ENCODE assay signal across 14 cellular contexts in the genomic region with DNA sequence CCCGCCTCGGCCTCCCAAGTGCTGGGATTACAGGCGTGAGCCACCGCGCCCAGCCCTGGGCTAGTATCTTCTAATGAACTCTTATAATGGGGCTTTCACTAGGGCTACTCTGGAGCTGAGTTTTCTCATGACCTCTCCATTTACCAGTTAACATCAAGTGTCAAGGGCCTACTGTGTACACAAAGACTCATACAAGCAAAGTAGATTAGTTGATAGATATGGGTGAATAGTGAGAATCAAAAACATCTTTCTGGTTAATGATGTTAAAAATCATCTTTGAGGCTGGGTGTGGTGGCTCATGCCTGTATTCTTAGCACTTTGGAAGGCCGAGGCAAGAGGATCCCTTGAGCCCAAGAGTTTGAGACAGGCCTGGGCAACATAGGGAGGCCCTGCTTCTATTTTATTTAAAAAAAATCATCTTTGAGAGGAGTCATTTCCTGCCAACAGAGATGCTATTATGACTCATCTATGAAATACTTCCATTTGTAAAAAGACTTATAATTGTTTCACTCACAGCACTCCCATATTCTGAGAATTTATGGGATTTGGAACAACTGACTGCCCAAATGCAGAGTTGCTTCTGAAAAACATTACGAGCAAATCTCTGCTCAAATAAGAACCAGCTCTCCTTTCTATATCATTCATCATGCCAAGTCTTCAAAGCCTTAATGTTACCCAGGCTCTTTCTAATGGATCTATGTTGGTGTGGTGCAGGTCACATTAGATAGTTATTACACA. TPM values are rescaled to one million over a fixed set of nuclear protein-coding genes. Genes with fewer than 3 reads are reported as not detected.
DNase-seq lines count a peak whose midpoint lies in the region; ATAC-seq, FAIRE-seq and TF ChIP-seq lines count a peak whose summit lies in the region.
"Had no signal": no experiment of that assay in that cellular context is flagged by ENCODE, and none has a peak within 500 bp of the region (broad histone marks: within the 10 kb centered on the region; RNA-seq: fewer than 3 reads in every experiment).

No MANE protein-coding gene starts in this region.

- H3K4me3 ChIP-seq in AG04449 (ENCODE audit: low read depth, low read length) = no peak overlapping the region
- no peak overlapping the region for H3K4me3 ChIP-seq in HFF-Myc (replicated peaks; ENCODE audit: low read depth, low read length)
- no peak overlapping the region for H3K4me3 ChIP-seq in astrocyte (ENCODE audit: insufficient read depth, low read depth, low read length)

- peak; percentile 85 for FAIRE-seq in astrocyte (lab: Jason Lieb, UNC)
- FAIRE-seq: small intestine had no signal

- H3K4me2 ChIP-seq in astrocyte (ENCODE audit: low read length) = peak overlapping the region; percentile 53

- peak overlapping the region; percentile 70 for H3K27ac ChIP-seq in astrocyte (ENCODE audit: low read depth, low read length)

- H3K36me3 Mint-ChIP-seq in astrocyte (ENCODE audit: low read depth, unreplicated experiment) = peaks cover 3% of the 10 kb centered on the region
- H3K36me3 Mint-ChIP-seq: activated CD8-positive, alpha-beta memory T cell treated with anti-CD3 and anti-CD28 coated beads, Interleukin-2, amount 10 ng/mL, durations not matched to agents 7 days and 5 days had no signal

- peaks cover 11% of the 10 kb centered on the region for H3K4me1 Mint-ChIP-seq in astrocyte (ENCODE audit: low read depth, unreplicated experiment)

- POLR2A ChIA-PET in AG04449 (lab: Yijun Ruan, JAX) = interaction anchor here (0.6 kb wide), 1 partner anchor 46 kb away, joined by 3 read pairs; no protein-coding TSS in a partner anchor

- TF ChIP-seq CTCF in AG04449 (IDR thresholded peaks at IDR 0.05; ENCODE audit: insufficient read depth, low read length, missing control alignments) (no peak), HFF-Myc (IDR thresholded peaks at IDR 0.05; ENCODE audit: low read depth, low read length, missing control alignments) (no peak), astrocyte (IDR thresholded peaks at IDR 0.05; ENCODE audit: insufficient read depth, low read depth, low read length) (no peak)

- DNase-seq in AG04449 (ENCODE audit: low read depth, low spot score) (peak; percentile 56), HFF-Myc (ENCODE audit: extremely low read depth, low read depth) (peak; percentile 77), astrocyte (ENCODE audit: low read depth) (peak; percentile 86), kidney tubule cell (ENCODE audit: low spot score) (peak; percentile 65), KBM-7 (no peak)
- DNase-seq: activated CD8-positive, alpha-beta memory T cell treated with anti-CD3 and anti-CD28 coated beads, Interleukin-2, amount 10 ng/mL, durations not matched to agents 7 days and 5 days; DMS153; NCI-H1417; SHP77 treated with DMSO at 0.1 percent for 48 hours; small intestine had no signal

- in situ Hi-C loops in KBM-7 (cut with MboI; ENCODE audit: low pct_unique_long_range_greater_than_20kb, low sequenced_read_pairs) = no loop called here

- no peaks in the 10 kb centered on the region for H3K9me3 ChIP-seq in astrocyte (ENCODE audit: insufficient read depth, low read depth, low read length)

- H3K27me3 ChIP-seq in astrocyte (ENCODE audit: insufficient read depth, low read length) = no peaks in the 10 kb centered on the region

- H3K27me3 Mint-ChIP-seq in astrocyte (ENCODE audit: low read depth, unreplicated experiment) = no peaks in the 10 kb centered on the region
- H3K27me3 Mint-ChIP-seq: dendritic cell treated with granulocyte-macrophage colony-stimulating factor and Interleukin-4, amounts not matched to agents 40 ng/mL and 50 ng/mL, for 4 days had no signal

- CTCF ChIA-PET in AG04449 (lab: Yijun Ruan, JAX) = interaction anchor here (1.0 to 1.9 kb wide), 2 partner anchors 9 to 11 kb away, joined by 3 to 4 read pairs; no protein-coding TSS in a partner anchor

- peak overlapping the region; percentile 68 for H2AFZ ChIP-seq in astrocyte (ENCODE audit: low read depth, low read length)

- H3K9ac ChIP-seq in astrocyte (ENCODE audit: low read length) = peak overlapping the region; percentile 32

- peaks cover 8% of the 10 kb centered on the region for H3K4me1 ChIP-seq in astrocyte (ENCODE audit: insufficient read depth, low read length)

- peak overlapping the region; percentile 98 for H3K27ac Mint-ChIP-seq in astrocyte (ENCODE audit: unreplicated experiment)
- H3K27ac Mint-ChIP-seq: activated CD8-positive, alpha-beta memory T cell treated with anti-CD3 and anti-CD28 coated beads, Interleukin-2, amount 10 ng/mL, durations not matched to agents 7 days and 5 days; dendritic cell treated with granulocyte-macrophage colony-stimulating factor and Interleukin-4, amounts not matched to agents 40 ng/mL and 50 ng/mL, for 4 days had no signal

- no peaks in the 10 kb centered on the region for H3K36me3 ChIP-seq in astrocyte (ENCODE audit: insufficient read depth, low read length)

- no peaks in the 10 kb centered on the region for H3K9me3 Mint-ChIP-seq in astrocyte (ENCODE audit: unreplicated experiment)
- H3K9me3 Mint-ChIP-seq: dendritic cell treated with granulocyte-macrophage colony-stimulating factor and Interleukin-4, amounts not matched to agents 40 ng/mL and 50 ng/mL, for 4 days had no signal

- ATAC-seq in esophagus mucosa (no peak), GM21737 (IDR thresholded peaks at IDR 0.05; ENCODE audit: unreplicated experiment) (no peak), HG03521 (IDR thresholded peaks at IDR 0.05; ENCODE audit: unreplicated experiment) (no peak)
- ATAC-seq: activated CD8-positive, alpha-beta memory T cell treated with anti-CD3 and anti-CD28 coated beads, Interleukin-2, amount 10 ng/mL, durations not matched to agents 7 days and 5 days had no signal

- no peak overlapping the region for H3K4me3 Mint-ChIP-seq in astrocyte (ENCODE audit: unreplicated experiment)
- H3K4me3 Mint-ChIP-seq: activated CD8-positive, alpha-beta memory T cell treated with anti-CD3 and anti-CD28 coated beads, Interleukin-2, amount 10 ng/mL, durations not matched to agents 7 days and 5 days; dendritic cell treated with granulocyte-macrophage colony-stimulating factor and Interleukin-4, amounts not matched to agents 40 ng/mL and 50 ng/mL, for 4 days had no signal

- H3K79me2 ChIP-seq in astrocyte (ENCODE audit: insufficient read depth, low read length) = no peaks in the 10 kb centered on the region

- no peaks in the 10 kb centered on the region for H4K20me1 ChIP-seq in astrocyte (ENCODE audit: insufficient read depth, low read length)

RNA-seq across cellular contexts. Expression of gene GDPD4, which starts 57.0 kb away (rescaled TPM):
- total RNA-seq in astrocyte (not detected in 2 replicates), esophagus mucosa (not detected)
- total RNA-seq: activated CD8-positive, alpha-beta memory T cell treated with anti-CD3 and anti-CD28 coated beads, Interleukin-2, amount 10 ng/mL, durations not matched to agents 7 days and 5 days had no signal
